Comparison of ENCODE assay signal across 1 cellular context in the genomic region with DNA sequence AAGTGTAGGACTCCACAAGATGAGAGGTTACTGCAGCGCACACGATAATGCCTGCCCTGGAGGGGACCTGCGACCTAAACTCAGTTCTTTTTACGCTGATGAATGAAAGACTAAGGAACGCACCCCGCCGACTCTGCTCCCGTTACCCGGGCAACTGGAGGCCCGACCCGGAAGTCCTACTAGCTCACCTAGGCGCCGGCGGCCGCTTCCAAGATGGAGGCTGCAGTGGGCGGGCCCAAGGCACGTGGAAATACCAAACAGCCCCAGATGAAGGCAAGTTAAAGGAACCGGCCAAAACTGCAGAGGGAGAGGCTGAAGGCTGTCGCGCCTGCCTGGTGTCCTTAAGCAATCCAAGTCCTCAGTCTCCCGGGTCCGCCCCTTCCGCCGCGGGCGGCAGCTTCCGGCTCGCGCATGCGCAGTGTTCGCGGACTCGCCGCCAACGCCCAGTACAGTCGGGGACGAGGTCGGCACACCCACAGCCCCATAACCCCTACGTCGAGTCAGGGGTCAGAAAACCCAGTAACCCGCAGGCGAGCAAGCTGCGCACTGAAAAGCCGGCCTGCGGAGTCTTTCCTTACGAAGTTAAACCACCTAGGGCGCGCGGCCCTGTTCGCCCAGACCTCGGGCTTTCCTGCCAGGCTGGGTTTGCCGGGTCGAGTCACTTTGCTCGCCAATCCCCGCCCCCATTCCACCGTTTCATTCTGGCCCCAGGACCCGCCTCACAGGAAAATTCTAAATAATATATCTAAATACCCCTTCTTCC.
A peak's percentile ranks its signal among the peaks of the same experiment; 100 is the strongest.
TF ChIP-seq lines count a peak whose summit lies in the region.

A gene with protein sequence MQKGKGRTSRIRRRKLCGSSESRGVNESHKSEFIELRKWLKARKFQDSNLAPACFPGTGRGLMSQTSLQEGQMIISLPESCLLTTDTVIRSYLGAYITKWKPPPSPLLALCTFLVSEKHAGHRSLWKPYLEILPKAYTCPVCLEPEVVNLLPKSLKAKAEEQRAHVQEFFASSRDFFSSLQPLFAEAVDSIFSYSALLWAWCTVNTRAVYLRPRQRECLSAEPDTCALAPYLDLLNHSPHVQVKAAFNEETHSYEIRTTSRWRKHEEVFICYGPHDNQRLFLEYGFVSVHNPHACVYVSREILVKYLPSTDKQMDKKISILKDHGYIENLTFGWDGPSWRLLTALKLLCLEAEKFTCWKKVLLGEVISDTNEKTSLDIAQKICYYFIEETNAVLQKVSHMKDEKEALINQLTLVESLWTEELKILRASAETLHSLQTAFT (minus strand): TSS at position 368 of the 763 bp plus-strand sequence. CDS start 1,638 bp downstream, outside the sequence.

TF ChIP-seq in K562, 482 proteins besides CTCF, POLR2A, EP300 and RAD21 (continued from another document):
- TF ChIP-seq TCFL5 (CRISPR knock-in tag; conservative IDR thresholded peaks at IDR 0.05) (no peak), CBX3 (IDR thresholded peaks at IDR 0.05; ENCODE audit: borderline replicate concordance in 1 of 2, low read length in 2 of 2) (no peak), HDAC2 (IDR thresholded peaks at IDR 0.05) (peak; percentile 92), SMAD4 (CRISPR knock-in tag; conservative IDR thresholded peaks at IDR 0.05) (peak; percentile 59), MYBL2 (IDR thresholded peaks at IDR 0.05; ENCODE audit: low read depth) (no peak), MYBL2 (CRISPR knock-in tag; IDR thresholded peaks at IDR 0.05; ENCODE audit: borderline replicate concordance) (no peak), CREM (IDR thresholded peaks at IDR 0.05; ENCODE audit: low read depth) (peak; percentile 53), ARNT (IDR thresholded peaks at IDR 0.05) (no peak), SRSF9 (IDR thresholded peaks at IDR 0.05; ENCODE audit: borderline replicate concordance, low read depth, low read length) (no peak), NRF1 (conservative IDR thresholded peaks at IDR 0.05 in 1 of 2, IDR thresholded peaks at IDR 0.05 in 1 of 2) (peak; percentile 99 to 100), SRSF3 (IDR thresholded peaks at IDR 0.05; ENCODE audit: insufficient read depth, low read length) (no peak), CCAR2 (IDR thresholded peaks at IDR 0.05; ENCODE audit: low read depth, low read length) (no peak), NR2C1 (IDR thresholded peaks at IDR 0.05) (peak; percentile 97), NR2C1 (tag; IDR thresholded peaks at IDR 0.05) (peak; percentile 98), ZNF75A (CRISPR knock-in tag; IDR thresholded peaks at IDR 0.05) (no peak), RNF2 (IDR thresholded peaks at IDR 0.05) (no peak), CBFB (CRISPR knock-in tag; IDR thresholded peaks at IDR 0.05) (no peak), SAP30 (IDR thresholded peaks at IDR 0.05; ENCODE audit: borderline replicate concordance, insufficient read depth, low read depth, low read length, poor library complexity, severe bottlenecking) (peak; percentile 97), ERF (CRISPR knock-in tag; IDR thresholded peaks at IDR 0.05) (peak; percentile 83; the same call in 1 of the 2 replicates), E2F3 (CRISPR knock-in tag; IDR thresholded peaks at IDR 0.05) (no peak; the same call in 1 of the 2 replicates), RBBP5 (IDR thresholded peaks at IDR 0.05; ENCODE audit: borderline replicate concordance, insufficient read depth, low read length, poor library complexity, severe bottlenecking) (peak; percentile 93), SREBF2 (CRISPR knock-in tag; IDR thresholded peaks at IDR 0.05) (no peak), NFE2 (IDR thresholded peaks at IDR 0.05; ENCODE audit: low read depth) (no peak; the same call in 1 of the 2 replicates), NONO (IDR thresholded peaks at IDR 0.05; ENCODE audit: low read depth in 2 of 2, low read length in 1 of 2) (no peak), POLR2AphosphoS2 (IDR thresholded peaks at IDR 0.05; ENCODE audit: low read length) (no peak), ZNF143 (CRISPR knock-in tag; IDR thresholded peaks at IDR 0.05) (0 out of 2 replicates have a peak, but pooled peaks have one; percentile 36)
- TF ChIP-seq, protein P1, sequence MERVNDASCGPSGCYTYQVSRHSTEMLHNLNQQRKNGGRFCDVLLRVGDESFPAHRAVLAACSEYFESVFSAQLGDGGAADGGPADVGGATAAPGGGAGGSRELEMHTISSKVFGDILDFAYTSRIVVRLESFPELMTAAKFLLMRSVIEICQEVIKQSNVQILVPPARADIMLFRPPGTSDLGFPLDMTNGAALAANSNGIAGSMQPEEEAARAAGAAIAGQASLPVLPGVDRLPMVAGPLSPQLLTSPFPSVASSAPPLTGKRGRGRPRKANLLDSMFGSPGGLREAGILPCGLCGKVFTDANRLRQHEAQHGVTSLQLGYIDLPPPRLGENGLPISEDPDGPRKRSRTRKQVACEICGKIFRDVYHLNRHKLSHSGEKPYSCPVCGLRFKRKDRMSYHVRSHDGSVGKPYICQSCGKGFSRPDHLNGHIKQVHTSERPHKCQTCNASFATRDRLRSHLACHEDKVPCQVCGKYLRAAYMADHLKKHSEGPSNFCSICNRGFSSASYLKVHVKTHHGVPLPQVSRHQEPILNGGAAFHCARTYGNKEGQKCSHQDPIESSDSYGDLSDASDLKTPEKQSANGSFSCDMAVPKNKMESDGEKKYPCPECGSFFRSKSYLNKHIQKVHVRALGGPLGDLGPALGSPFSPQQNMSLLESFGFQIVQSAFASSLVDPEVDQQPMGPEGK (CRISPR knock-in tag; IDR thresholded peaks at IDR 0.05; ENCODE audit: borderline replicate concordance), result no peak
- TF ChIP-seq, protein P2, sequence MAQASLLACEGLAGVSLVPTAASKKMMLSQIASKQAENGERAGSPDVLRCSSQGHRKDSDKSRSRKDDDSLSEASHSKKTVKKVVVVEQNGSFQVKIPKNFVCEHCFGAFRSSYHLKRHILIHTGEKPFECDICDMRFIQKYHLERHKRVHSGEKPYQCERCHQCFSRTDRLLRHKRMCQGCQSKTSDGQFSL (CRISPR knock-in tag; IDR thresholded peaks at IDR 0.05), result no peak
- TF ChIP-seq, protein P2 (tag; IDR thresholded peaks at IDR 0.05), result no peak
- TF ChIP-seq, protein P3, sequence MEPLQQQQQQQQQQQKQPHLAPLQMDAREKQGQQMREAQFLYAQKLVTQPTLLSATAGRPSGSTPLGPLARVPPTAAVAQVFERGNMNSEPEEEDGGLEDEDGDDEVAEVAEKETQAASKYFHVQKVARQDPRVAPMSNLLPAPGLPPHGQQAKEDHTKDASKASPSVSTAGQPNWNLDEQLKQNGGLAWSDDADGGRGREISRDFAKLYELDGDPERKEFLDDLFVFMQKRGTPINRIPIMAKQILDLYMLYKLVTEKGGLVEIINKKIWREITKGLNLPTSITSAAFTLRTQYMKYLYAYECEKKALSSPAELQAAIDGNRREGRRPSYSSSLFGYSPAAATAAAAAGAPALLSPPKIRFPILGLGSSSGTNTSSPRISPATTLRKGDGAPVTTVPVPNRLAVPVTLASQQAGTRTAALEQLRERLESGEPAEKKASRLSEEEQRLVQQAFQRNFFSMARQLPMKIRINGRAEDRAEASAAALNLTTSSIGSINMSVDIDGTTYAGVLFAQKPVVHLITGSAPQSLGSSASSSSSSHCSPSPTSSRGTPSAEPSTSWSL (CRISPR knock-in tag; IDR thresholded peaks at IDR 0.05; ENCODE audit: borderline replicate concordance), result no peak
- TF ChIP-seq, protein P4, sequence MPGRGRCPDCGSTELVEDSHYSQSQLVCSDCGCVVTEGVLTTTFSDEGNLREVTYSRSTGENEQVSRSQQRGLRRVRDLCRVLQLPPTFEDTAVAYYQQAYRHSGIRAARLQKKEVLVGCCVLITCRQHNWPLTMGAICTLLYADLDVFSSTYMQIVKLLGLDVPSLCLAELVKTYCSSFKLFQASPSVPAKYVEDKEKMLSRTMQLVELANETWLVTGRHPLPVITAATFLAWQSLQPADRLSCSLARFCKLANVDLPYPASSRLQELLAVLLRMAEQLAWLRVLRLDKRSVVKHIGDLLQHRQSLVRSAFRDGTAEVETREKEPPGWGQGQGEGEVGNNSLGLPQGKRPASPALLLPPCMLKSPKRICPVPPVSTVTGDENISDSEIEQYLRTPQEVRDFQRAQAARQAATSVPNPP (IDR thresholded peaks at IDR 0.05; ENCODE audit: borderline replicate concordance, insufficient read depth, insufficient read length), result no peak
- TF ChIP-seq, protein P5, sequence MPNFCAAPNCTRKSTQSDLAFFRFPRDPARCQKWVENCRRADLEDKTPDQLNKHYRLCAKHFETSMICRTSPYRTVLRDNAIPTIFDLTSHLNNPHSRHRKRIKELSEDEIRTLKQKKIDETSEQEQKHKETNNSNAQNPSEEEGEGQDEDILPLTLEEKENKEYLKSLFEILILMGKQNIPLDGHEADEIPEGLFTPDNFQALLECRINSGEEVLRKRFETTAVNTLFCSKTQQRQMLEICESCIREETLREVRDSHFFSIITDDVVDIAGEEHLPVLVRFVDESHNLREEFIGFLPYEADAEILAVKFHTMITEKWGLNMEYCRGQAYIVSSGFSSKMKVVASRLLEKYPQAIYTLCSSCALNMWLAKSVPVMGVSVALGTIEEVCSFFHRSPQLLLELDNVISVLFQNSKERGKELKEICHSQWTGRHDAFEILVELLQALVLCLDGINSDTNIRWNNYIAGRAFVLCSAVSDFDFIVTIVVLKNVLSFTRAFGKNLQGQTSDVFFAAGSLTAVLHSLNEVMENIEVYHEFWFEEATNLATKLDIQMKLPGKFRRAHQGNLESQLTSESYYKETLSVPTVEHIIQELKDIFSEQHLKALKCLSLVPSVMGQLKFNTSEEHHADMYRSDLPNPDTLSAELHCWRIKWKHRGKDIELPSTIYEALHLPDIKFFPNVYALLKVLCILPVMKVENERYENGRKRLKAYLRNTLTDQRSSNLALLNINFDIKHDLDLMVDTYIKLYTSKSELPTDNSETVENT (CRISPR knock-in tag; IDR thresholded peaks at IDR 0.05), result 0 out of 2 replicates have a peak, but pooled peaks have one; percentile 47
- TF ChIP-seq, protein P6, sequence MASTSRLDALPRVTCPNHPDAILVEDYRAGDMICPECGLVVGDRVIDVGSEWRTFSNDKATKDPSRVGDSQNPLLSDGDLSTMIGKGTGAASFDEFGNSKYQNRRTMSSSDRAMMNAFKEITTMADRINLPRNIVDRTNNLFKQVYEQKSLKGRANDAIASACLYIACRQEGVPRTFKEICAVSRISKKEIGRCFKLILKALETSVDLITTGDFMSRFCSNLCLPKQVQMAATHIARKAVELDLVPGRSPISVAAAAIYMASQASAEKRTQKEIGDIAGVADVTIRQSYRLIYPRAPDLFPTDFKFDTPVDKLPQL (IDR thresholded peaks at IDR 0.05; ENCODE audit: extremely low read depth, insufficient read length), result no peak
